11 cellular contexts compared by ENCODE assay signal in genomic region chr19:53057904-53058579, GRCh38. TPM values are rescaled to one million over a fixed set of nuclear protein-coding genes. Genes with fewer than 3 reads are reported as not detected.
DNase-seq lines count a peak whose midpoint lies in the region; ATAC-seq and TF ChIP-seq lines count a peak whose summit lies in the region.
"Had no signal": no experiment of that assay in that cellular context is flagged by ENCODE, and none has a peak within 500 bp of the region (broad histone marks: within the 10 kb centered on the region; RNA-seq: fewer than 3 reads in every experiment).

No MANE protein-coding gene starts in this region.

- no peak overlapping the region for H3K9ac ChIP-seq in neuronal stem cell (ENCODE audit: low read depth, low read length, poor library complexity)

- peaks cover 0 to 16% (median 3%) of the 10 kb centered on the region in 3 experiments for H3K27me3 ChIP-seq in neuronal stem cell (ENCODE audit: control insufficient read depth in 3 of 3, insufficient read depth in 3 of 3, low read depth in 1 of 3, low read length in 3 of 3)
- peaks cover 8% of the 10 kb centered on the region for H3K27me3 ChIP-seq in CD4-positive, alpha-beta T cell (ENCODE audit: control insufficient read depth, insufficient read depth, low read length)

- H3K4me1 Mint-ChIP-seq in CD4-positive, alpha-beta T cell (ENCODE audit: low read depth), result no peaks in the 10 kb centered on the region

- H2BK12ac ChIP-seq in neuronal stem cell (ENCODE audit: low read length), result no peak overlapping the region

- no peak overlapping the region for H2BK15ac ChIP-seq in neuronal stem cell (ENCODE audit: low read length)

- H2BK5ac ChIP-seq in neuronal stem cell (ENCODE audit: low read length), result no peak overlapping the region

- no peaks in the 10 kb centered on the region for H3K36me3 ChIP-seq in neuronal stem cell (replicated peaks in 1 of 2; ENCODE audit: control insufficient read depth in 2 of 2, insufficient read depth in 2 of 2, low read length in 2 of 2)

- no peak overlapping the region for H4K91ac ChIP-seq in neuronal stem cell (ENCODE audit: low read depth, low read length, poor library complexity)

- H3K4ac ChIP-seq in neuronal stem cell (ENCODE audit: low read length), result no peak overlapping the region

- H3K27ac ChIP-seq in neuronal stem cell (replicated peaks; ENCODE audit: low read length), result no peak overlapping the region
- H3K27ac ChIP-seq in CD4-positive, alpha-beta T cell (ENCODE audit: low read depth, low read length), result no peak overlapping the region
- H3K27ac ChIP-seq: skin epidermis had no signal

- H3K9me3 ChIP-seq in neuronal stem cell (replicated peaks in 1 of 2; ENCODE audit: control insufficient read depth in 2 of 2, insufficient read depth in 1 of 2, low read depth in 1 of 2, low read length in 2 of 2), result peaks cover 13 to 26% of the 10 kb centered on the region in 2 donors
- H3K9me3 ChIP-seq in CD4-positive, alpha-beta T cell (ENCODE audit: control insufficient read depth, low read length), result peaks cover 80% of the 10 kb centered on the region

- H2AFZ ChIP-seq in neuronal stem cell (ENCODE audit: low read length), result peak overlapping the region; percentile 97

- peak overlapping the region; percentile 71 for H3K14ac ChIP-seq in neuronal stem cell (ENCODE audit: low read length)

- no peak overlapping the region for H2BK120ac ChIP-seq in neuronal stem cell (ENCODE audit: low read depth, low read length)

- no peaks in the 10 kb centered on the region for H3K79me1 ChIP-seq in neuronal stem cell (ENCODE audit: low read depth, low read length)

- H3K27me3 Mint-ChIP-seq in CD4-positive, alpha-beta T cell, result peaks cover 10% of the 10 kb centered on the region

- no peak overlapping the region for H3K4me3 Mint-ChIP-seq in CD4-positive, alpha-beta T cell

- no peak overlapping the region for H3K23ac ChIP-seq in neuronal stem cell (ENCODE audit: low read depth, low read length, poor library complexity)

- intact Hi-C loops in CD4-positive, alpha-beta T cell (cut with DNase I, micrococcal nuclease), result no loop called here

- no peak overlapping the region for H2AK5ac ChIP-seq in neuronal stem cell (ENCODE audit: low read depth, low read length)

- no peak for TF ChIP-seq CTCF in fibroblast of the aortic adventitia (IDR thresholded peaks at IDR 0.05; ENCODE audit: insufficient read depth, low read length)
- TF ChIP-seq CTCF in CD4-positive, alpha-beta T cell (IDR thresholded peaks at IDR 0.05), result no peak

- POLR2A ChIA-PET in CD4-positive, alpha-beta T cell (lab: Charles Lee), result no interaction called here

- H3K4me3 ChIP-seq in fibroblast of the aortic adventitia (ENCODE audit: low read depth, low read length) (peak overlapping the region; percentile 37), neuronal stem cell (ENCODE audit: low read length in 2 of 2) (peak overlapping the region; percentile 45 to 70)

- no peaks in the 10 kb centered on the region for H3K4me1 ChIP-seq in neuronal stem cell (ENCODE audit: control insufficient read depth in 2 of 2, insufficient read depth in 1 of 2, low read depth in 1 of 2, low read length in 2 of 2)

- H3K36me3 Mint-ChIP-seq in CD4-positive, alpha-beta T cell (ENCODE audit: low read depth), result peaks cover 42% of the 10 kb centered on the region

- H3K9me3 Mint-ChIP-seq in CD4-positive, alpha-beta T cell, result peaks cover 12% of the 10 kb centered on the region

- H4K8ac ChIP-seq in neuronal stem cell (ENCODE audit: low read depth, low read length), result no peak overlapping the region

- peak overlapping the region; percentile 57 for H3K18ac ChIP-seq in neuronal stem cell (ENCODE audit: low read length)

- no peak for ATAC-seq in CD4-positive, alpha-beta T cell (ENCODE audit: poor library complexity)

- DNase-seq in DMS53 treated with DMSO at 0.1 percent for 48 hours (lab: John Stamatoyannopoulos, UW; ENCODE audit: unreplicated experiment) (peak; percentile 57), NCI-H526 (lab: John Stamatoyannopoulos, UW) (peak; percentile 53 to 86), fibroblast of the aortic adventitia (ENCODE audit: low read depth) (no peak), neuronal stem cell (ENCODE audit: low spot score) (no peak), GF-D8 (lab: John Stamatoyannopoulos, UW) (no peak), GM19238 (ENCODE audit: insufficient read length, low spot score) (no peak)
- DNase-seq in activated effector memory CD4-positive, alpha-beta T cell treated with Interleukin-2 at 50 U/mL for 16 hours, result no peak
- DNase-seq in CD4-positive, alpha-beta T cell, result no peak
- DNase-seq: erythroblast, NCI-H1694 had no signal

- peak overlapping the region; percentile 48 for H3K4me2 ChIP-seq in neuronal stem cell (ENCODE audit: insufficient read depth, low read length, poor library complexity, severe bottlenecking)

- CTCF ChIA-PET in CD4-positive, alpha-beta T cell (lab: Charles Lee), result no interaction called here

- no peak overlapping the region for H3K27ac Mint-ChIP-seq in CD4-positive, alpha-beta T cell

- no CpG with 5 or more reads among the region's 59 CpGs for WGBS in neuronal stem cell (ENCODE audit: extremely low coverage in 2 of 2, insufficient read length in 2 of 2, insufficient replicate concordance in 1 of 2), 2 donors

RNA-seq across cellular contexts. Expression of gene ERVV-2, which starts 13.5 kb away (rescaled TPM):
- not detected in 2 replicates for total RNA-seq in fibroblast of the aortic adventitia (ENCODE audit: low replicate concordance)
- 0.03 TPM for polyA plus RNA-seq in neuronal stem cell (2013, experiment 1 of 2)
- not detected for polyA plus RNA-seq in neuronal stem cell (2013, experiment 2 of 2)
- total RNA-seq in CD4-positive, alpha-beta T cell, result not detected

RNA-seq across cellular contexts. Expression of gene ERVV-1, which starts 44.3 kb away (rescaled TPM):
- not detected in 2 replicates for total RNA-seq in fibroblast of the aortic adventitia (ENCODE audit: low replicate concordance)
- polyA plus RNA-seq in neuronal stem cell (2013, experiment 1 of 2), result not detected
- polyA plus RNA-seq in neuronal stem cell (2013, experiment 2 of 2), result not detected
- not detected for total RNA-seq in CD4-positive, alpha-beta T cell

RNA-seq across cellular contexts. Expression of gene ZNF160, which starts 45.2 kb away (rescaled TPM):
- 32.4 and 46.3 TPM in 2 replicates for total RNA-seq in fibroblast of the aortic adventitia (ENCODE audit: low replicate concordance)
- 14.8 TPM for polyA plus RNA-seq in neuronal stem cell (2013, experiment 1 of 2)
- 15.4 TPM for polyA plus RNA-seq in neuronal stem cell (2013, experiment 2 of 2)
- 10 to 100 TPM; 42.1 to 45.5 TPM for total RNA-seq in CD4-positive, alpha-beta T cell

Comparison
In these comparisons a context has a peak if more than half of its experiments do, and no peak if none do; other contexts are left out.
1. DNase-seq: peak in DMS53 treated with DMSO at 0.1 percent for 48 hours (single experiment) and NCI-H526 (2 of 2); none in fibroblast of the aortic adventitia (single experiment), neuronal stem cell (single experiment), GF-D8 (single experiment), activated effector memory CD4-positive, alpha-beta T cell treated with Interleukin-2 at 50 U/mL for 16 hours (single experiment), CD4-positive, alpha-beta T cell (0 of 10) and GM19238 (single experiment).